Comparison of ENCODE assay signal across 9 cellular contexts in the genomic region with DNA sequence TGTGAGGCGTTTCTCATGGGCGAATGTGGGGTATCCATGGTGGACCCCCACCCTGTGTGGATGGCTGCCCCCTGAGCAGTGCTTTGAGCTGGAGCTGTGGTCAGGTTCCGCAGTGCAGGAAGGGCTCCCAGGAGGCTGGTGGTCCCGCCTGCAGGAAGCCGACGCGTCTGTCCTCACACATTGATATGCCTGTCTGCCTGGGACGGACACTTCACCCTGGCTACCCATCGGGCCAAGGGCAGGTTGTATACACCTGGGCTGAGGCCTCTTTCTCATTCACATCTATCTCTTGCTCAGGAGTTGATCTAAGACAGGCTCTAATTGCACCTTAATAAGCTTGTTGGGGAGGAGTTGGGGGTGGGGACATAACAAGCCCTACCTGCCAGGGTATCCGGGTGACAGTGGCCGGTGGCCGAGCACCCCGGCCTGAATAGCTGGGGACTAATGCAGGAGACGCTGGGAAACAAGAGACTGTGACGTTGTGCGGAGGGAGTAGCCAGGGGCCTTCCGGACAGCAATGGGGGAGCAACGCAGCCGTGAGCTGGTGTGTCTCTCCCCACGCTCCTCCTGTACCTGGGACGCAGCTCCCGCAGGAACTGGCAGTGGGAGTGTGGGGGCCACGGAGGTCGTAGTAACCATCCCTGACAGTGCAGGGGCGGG. TPM values are rescaled to one million over a fixed set of nuclear protein-coding genes. Genes with fewer than 3 reads are reported as not detected.
DNase-seq lines count a peak whose midpoint lies in the region; ATAC-seq and TF ChIP-seq lines count a peak whose summit lies in the region.
"Had no signal": no experiment of that assay in that cellular context is flagged by ENCODE, and none has a peak within 500 bp of the region (broad histone marks: within the 10 kb centered on the region; RNA-seq: fewer than 3 reads in every experiment).

No MANE protein-coding gene starts in this region.

- peaks cover 6% of the 10 kb centered on the region for H3K4me1 Mint-ChIP-seq in activated naive CD4-positive, alpha-beta T cell treated with anti-CD3 and anti-CD28 coated beads for 36 hours (ENCODE audit: low read depth)

- no peaks in the 10 kb centered on the region for H3K27me3 ChIP-seq in tibial nerve
- no peaks in the 10 kb centered on the region for H3K27me3 ChIP-seq in brain microvascular endothelial cell (replicated peaks)

- no peaks in the 10 kb centered on the region for H3K27me3 Mint-ChIP-seq in activated naive CD4-positive, alpha-beta T cell treated with anti-CD3 and anti-CD28 coated beads for 36 hours (ENCODE audit: low read depth)
- H3K27me3 Mint-ChIP-seq: T-cell had no signal

- peaks cover 8% of the 10 kb centered on the region for H3K36me3 Mint-ChIP-seq in activated naive CD4-positive, alpha-beta T cell treated with anti-CD3 and anti-CD28 coated beads for 36 hours (ENCODE audit: low read depth)
- peaks cover 9 to 16% of the 10 kb centered on the region in 2 donors for H3K36me3 Mint-ChIP-seq in activated naive CD4-positive, alpha-beta T cell treated with anti-CD3 and anti-CD28 coated beads, Interleukin-2, amount 50 U/mL, for 72 hours

- H3K9me3 ChIP-seq in tibial nerve: no peaks in the 10 kb centered on the region

- H3K36me3 ChIP-seq in tibial nerve (peaks cover 0 to 63% (median 4%) of the 10 kb centered on the region in 3 donors), brain microvascular endothelial cell (replicated peaks) (peaks cover 39% of the 10 kb centered on the region)

- TF ChIP-seq CTCF in tibial nerve (IDR thresholded peaks at IDR 0.05) (no peak), brain microvascular endothelial cell (IDR thresholded peaks at IDR 0.05; ENCODE audit: low read depth, low read length, missing control alignments) (no peak)

- H3K4me3 Mint-ChIP-seq in activated naive CD4-positive, alpha-beta T cell treated with anti-CD3 and anti-CD28 coated beads for 36 hours: no peak overlapping the region
- H3K4me3 Mint-ChIP-seq: T-cell had no signal

- intact Hi-C loops in activated naive CD4-positive, alpha-beta T cell treated with anti-CD3 and anti-CD28 coated beads for 36 hours (cut with micrococcal nuclease): no loop called here

- TF ChIP-seq POLR2A in tibial nerve (IDR thresholded peaks at IDR 0.05): peak in 1 of 2 donors; percentile 26

- H3K27ac ChIP-seq in tibial nerve (peak overlapping the region; percentile 26 to 82 (median 52)), brain microvascular endothelial cell (no peak overlapping the region)

- no peak for DNase-seq in activated naive CD4-positive, alpha-beta T cell treated with anti-CD3 and anti-CD28 coated beads for 36 hours
- no peak for DNase-seq in activated naive CD4-positive, alpha-beta T cell treated with Interleukin-2 at 50 U/mL for 16 hours
- DNase-seq in activated naive CD4-positive, alpha-beta T cell treated with anti-CD3 and anti-CD28 coated beads, Interleukin-2, amount 50 U/mL, for 72 hours (ENCODE audit: low spot score in 2 of 2): no peak
- DNase-seq in islet precursor cell (peak; percentile 85), tibial nerve (ENCODE audit: low spot score in 2 of 2) (peak; percentile 49 to 52), brain microvascular endothelial cell (no peak)
- DNase-seq in stimulated activated CD4-positive, alpha-beta T cell treated with anti-CD3 and anti-CD28 coated beads, Interleukin-12 subunit alpha, Interleukin-12 subunit beta, amount 100 ng/mL, for 4 hours: no peak

- peaks cover 0 to 32% (median 11%) of the 10 kb centered on the region in 4 donors for H3K4me1 ChIP-seq in tibial nerve

- H3K27ac Mint-ChIP-seq in activated naive CD4-positive, alpha-beta T cell treated with anti-CD3 and anti-CD28 coated beads for 36 hours: peak overlapping the region; percentile 21
- H3K27ac Mint-ChIP-seq in activated naive CD4-positive, alpha-beta T cell treated with anti-CD3 and anti-CD28 coated beads, Interleukin-2, amount 50 U/mL, for 72 hours: peak overlapping the region; percentile 19 to 81

- peak; percentile 36 to 48 for ATAC-seq in activated naive CD4-positive, alpha-beta T cell treated with anti-CD3 and anti-CD28 coated beads, Interleukin-2, amount 50 U/mL, for 72 hours
- ATAC-seq in GM21825 (IDR thresholded peaks at IDR 0.05; ENCODE audit: unreplicated experiment): no peak

- TF ChIP-seq EP300 in tibial nerve (IDR thresholded peaks at IDR 0.05): peak in 1 of 2 donors; percentile 26

- H3K4me3 ChIP-seq in tibial nerve (no peak overlapping the region), brain microvascular endothelial cell (ENCODE audit: low read depth, low read length) (no peak overlapping the region)

- no peaks in the 10 kb centered on the region for H3K9me3 Mint-ChIP-seq in activated naive CD4-positive, alpha-beta T cell treated with anti-CD3 and anti-CD28 coated beads for 36 hours
- H3K9me3 Mint-ChIP-seq in activated naive CD4-positive, alpha-beta T cell treated with anti-CD3 and anti-CD28 coated beads, Interleukin-2, amount 50 U/mL, for 72 hours: no peaks in the 10 kb centered on the region
- H3K9me3 Mint-ChIP-seq: T-cell had no signal

- CTCF ChIA-PET in activated naive CD4-positive, alpha-beta T cell treated with anti-CD3 and anti-CD28 coated beads for 36 hours (lab: Charles Lee): interaction anchor here (1.2 kb wide), 1 partner anchor 11 kb away, joined by 4 read pairs; no protein-coding TSS in a partner anchor

- in situ Hi-C loops in brain microvascular endothelial cell (cut with HindIII; ENCODE audit: low pct_ligation_motif_present, low sequenced_read_pairs): no loop called here

- WGBS in tibial nerve, 2 donors: 35 to 36% methylated on average over 17 to 22 of the region's 25 CpGs

RNA-seq across cellular contexts. Expression of gene PDXK, which starts 21.7 kb away (rescaled TPM):
- total RNA-seq in activated naive CD4-positive, alpha-beta T cell treated with anti-CD3 and anti-CD28 coated beads for 36 hours: 100 to 1,000 TPM; 125 to 133 TPM
- 100 to 1,000 TPM in 1 of 2 donors, 10 to 100 TPM in 1; 70.3 to 121 TPM for total RNA-seq in activated naive CD4-positive, alpha-beta T cell treated with anti-CD3 and anti-CD28 coated beads, Interleukin-2, amount 50 U/mL, for 72 hours
- 100 to 1,000 TPM; 122 to 156 (median 143) TPM for total RNA-seq in tibial nerve

RNA-seq across cellular contexts. Expression of gene CSTB, which starts 35.5 kb away (rescaled TPM):
- total RNA-seq in activated naive CD4-positive, alpha-beta T cell treated with anti-CD3 and anti-CD28 coated beads for 36 hours: 10 to 100 TPM; 22.8 to 23.0 TPM
- total RNA-seq in activated naive CD4-positive, alpha-beta T cell treated with anti-CD3 and anti-CD28 coated beads, Interleukin-2, amount 50 U/mL, for 72 hours: 10 to 100 TPM; 19.8 to 36.7 TPM
- total RNA-seq in tibial nerve: 10 to 100 TPM; 11.4 to 16.7 (median 13.3) TPM

RNA-seq across cellular contexts. Expression of gene RRP1, which starts 48.8 kb away (rescaled TPM):
- 10 to 100 TPM; 33.6 to 35.5 TPM for total RNA-seq in activated naive CD4-positive, alpha-beta T cell treated with anti-CD3 and anti-CD28 coated beads for 36 hours
- 10 to 100 TPM; 29.9 to 54.1 TPM for total RNA-seq in activated naive CD4-positive, alpha-beta T cell treated with anti-CD3 and anti-CD28 coated beads, Interleukin-2, amount 50 U/mL, for 72 hours
- 10 to 100 TPM; 15.5 to 29.4 (median 19.0) TPM for total RNA-seq in tibial nerve

Comparison
In these comparisons a context has a peak if more than half of its experiments do, and no peak if none do; other contexts are left out.
1. DNase-seq: peak in islet precursor cell (single experiment) and tibial nerve (2 of 2); none in activated naive CD4-positive, alpha-beta T cell treated with anti-CD3 and anti-CD28 coated beads for 36 hours (single experiment), activated naive CD4-positive, alpha-beta T cell treated with Interleukin-2 at 50 U/mL for 16 hours (single experiment), activated naive CD4-positive, alpha-beta T cell treated with anti-CD3 and anti-CD28 coated beads, Interleukin-2, amount 50 U/mL, for 72 hours (0 of 2), brain microvascular endothelial cell (single experiment) and stimulated activated CD4-positive, alpha-beta T cell treated with anti-CD3 and anti-CD28 coated beads, Interleukin-12 subunit alpha, Interleukin-12 subunit beta, amount 100 ng/mL, for 4 hours (single experiment).